In genomic region chr16:2474877-2475412, GRCh38 we compare ENCODE assay signal across 8 cellular contexts. TPM values are rescaled to one million over a fixed set of nuclear protein-coding genes. Genes with fewer than 3 reads are reported as not detected.
A peak's percentile ranks its signal among the peaks of the same experiment; 100 is the strongest.
DNase-seq lines count a peak whose midpoint lies in the region; ATAC-seq and TF ChIP-seq lines count a peak whose summit lies in the region.

Gene TBC1D24, plus strand, starts transcription at chr16:2475127. Its CDS starts 21,022 bp downstream, at chr16:2496149.

- H3K27me3 ChIP-seq in CD4-positive, CD25-positive, alpha-beta regulatory T cell (ENCODE audit: control insufficient read depth, insufficient read depth, low read length) = peaks cover 6% of the 10 kb centered on the region
- peaks cover 59% of the 10 kb centered on the region for H3K27me3 ChIP-seq in HUES64 (ENCODE audit: insufficient read depth, low read length)

- peak within 1 kb of the TSS; percentile 67; the same call in 1 of the 2 replicates for H3K9ac ChIP-seq in HUES64 (ENCODE audit: low read depth, low read length)

- peak within 1 kb of the TSS; percentile 14 for H3K27ac ChIP-seq in CD4-positive, CD25-positive, alpha-beta regulatory T cell (ENCODE audit: insufficient read depth, low read length, poor library complexity, severe bottlenecking)
- H3K27ac ChIP-seq in HUES64 (ENCODE audit: low read depth, low read length) (no peak within 1 kb of the TSS), RWPE1 (peak within 1 kb of the TSS; percentile 85)

- ATAC-seq in CD4-positive, CD25-positive, alpha-beta regulatory T cell (ENCODE audit: low read depth in 2 of 2) = peak; percentile 59 to 60
- ATAC-seq in GM19372 (IDR thresholded peaks at IDR 0.05; ENCODE audit: low read depth, unreplicated experiment) = peak; percentile 49
- peak; percentile 76 to 87 (median 79) for ATAC-seq in natural killer cell
- ATAC-seq in stimulated activated memory B cell treated with anti-CD40 and anti-IgM and Interleukin-4, amounts not matched to agents 10 μg/mL and 1 μg/mL and 100 μg/mL, for 72 hours = peak; percentile 86

- CTCF ChIA-PET in RWPE1 (lab: Yijun Ruan, JAX) = interaction anchor here (4.0 kb wide), 1 partner anchor 26 kb away, joined by 12 read pairs; no protein-coding TSS in a partner anchor

- peaks cover 3% of the 10 kb centered on the region for H3K36me3 Mint-ChIP-seq in CD4-positive, CD25-positive, alpha-beta regulatory T cell
- H3K36me3 Mint-ChIP-seq in natural killer cell = no peaks in the 10 kb centered on the region
- no peaks in the 10 kb centered on the region for H3K36me3 Mint-ChIP-seq in stimulated activated memory B cell treated with anti-CD40 and anti-IgM and Interleukin-4, amounts not matched to agents 10 μg/mL and 1 μg/mL and 100 μg/mL, for 72 hours

- H3K4me1 ChIP-seq in CD4-positive, CD25-positive, alpha-beta regulatory T cell (ENCODE audit: control insufficient read depth, insufficient read depth, low read length, poor library complexity, severe bottlenecking) = peaks cover 46% of the 10 kb centered on the region
- H3K4me1 ChIP-seq in HUES64 (ENCODE audit: insufficient read depth, low read length) = 0 out of 2 replicates have a peak, but pooled peaks cover 3% of the 10 kb centered on the region

- TF ChIP-seq CTCF in RWPE1 (conservative IDR thresholded peaks at IDR 0.05; ENCODE audit: low read depth) (no peak), fibroblast of pulmonary artery (IDR thresholded peaks at IDR 0.05; ENCODE audit: low read length, missing control alignments) (no peak), natural killer cell (IDR thresholded peaks at IDR 0.05) (no peak)

- POLR2A ChIA-PET in RWPE1 (lab: Yijun Ruan, JAX; ENCODE audit: low non-redundant PET) = no interaction called here

- peak within 1 kb of the TSS; percentile 79 to 89 (median 81) for H3K4me3 Mint-ChIP-seq in CD4-positive, CD25-positive, alpha-beta regulatory T cell
- H3K4me3 Mint-ChIP-seq in natural killer cell = peak within 1 kb of the TSS; percentile 86
- peak within 1 kb of the TSS; percentile 83 for H3K4me3 Mint-ChIP-seq in stimulated activated memory B cell treated with anti-CD40 and anti-IgM and Interleukin-4, amounts not matched to agents 10 μg/mL and 1 μg/mL and 100 μg/mL, for 72 hours

- H3K9me3 Mint-ChIP-seq in CD4-positive, CD25-positive, alpha-beta regulatory T cell = no peaks in the 10 kb centered on the region
- no peaks in the 10 kb centered on the region for H3K9me3 Mint-ChIP-seq in natural killer cell
- H3K9me3 Mint-ChIP-seq in stimulated activated memory B cell treated with anti-CD40 and anti-IgM and Interleukin-4, amounts not matched to agents 10 μg/mL and 1 μg/mL and 100 μg/mL, for 72 hours = no peaks in the 10 kb centered on the region

- no peaks in the 10 kb centered on the region for H3K36me3 ChIP-seq in CD4-positive, CD25-positive, alpha-beta regulatory T cell (ENCODE audit: control insufficient read depth, insufficient read depth, low read length)
- no peaks in the 10 kb centered on the region for H3K36me3 ChIP-seq in HUES64 (ENCODE audit: insufficient read depth, low read length)

- DNase-seq in CD4-positive, CD25-positive, alpha-beta regulatory T cell = peak; percentile 65 to 79 (median 71)
- DNase-seq in RWPE1 (ENCODE audit: low spot score) (peak; percentile 97), fibroblast of pulmonary artery (ENCODE audit: low read depth) (peak; percentile 80), natural killer cell (peak; percentile 85)
- DNase-seq in activated effector memory CD4-positive, alpha-beta T cell treated with Interleukin-2 at 50 U/mL for 16 hours = peak; percentile 70

- intact Hi-C loops in natural killer cell (cut with micrococcal nuclease) = no loop called here

- H3K9me3 ChIP-seq in CD4-positive, CD25-positive, alpha-beta regulatory T cell (ENCODE audit: control insufficient read depth in 2 of 2, low read length in 2 of 2) = no peaks in the 10 kb centered on the region
- H3K9me3 ChIP-seq in HUES64 (ENCODE audit: insufficient read depth, low read depth, low read length) = no peaks in the 10 kb centered on the region

- H3K27me3 Mint-ChIP-seq in CD4-positive, CD25-positive, alpha-beta regulatory T cell = peaks cover 18% of the 10 kb centered on the region
- H3K27me3 Mint-ChIP-seq in natural killer cell (ENCODE audit: low read depth in 2 of 2) = peaks cover 6 to 11% of the 10 kb centered on the region in 2 donors
- peaks cover 28% of the 10 kb centered on the region for H3K27me3 Mint-ChIP-seq in stimulated activated memory B cell treated with anti-CD40 and anti-IgM and Interleukin-4, amounts not matched to agents 10 μg/mL and 1 μg/mL and 100 μg/mL, for 72 hours

- peaks cover 0 to 25% (median 8%) of the 10 kb centered on the region in 4 donors for H3K4me1 Mint-ChIP-seq in CD4-positive, CD25-positive, alpha-beta regulatory T cell
- peaks cover 12 to 18% of the 10 kb centered on the region in 2 donors for H3K4me1 Mint-ChIP-seq in natural killer cell
- peaks cover 36% of the 10 kb centered on the region for H3K4me1 Mint-ChIP-seq in stimulated activated memory B cell treated with anti-CD40 and anti-IgM and Interleukin-4, amounts not matched to agents 10 μg/mL and 1 μg/mL and 100 μg/mL, for 72 hours

- WGBS in HUES64 = 1% methylated on average over 77 of the region's 77 CpGs

- no peak within 1 kb of the TSS for H3K4me3 ChIP-seq in CD4-positive, CD25-positive, alpha-beta regulatory T cell (ENCODE audit: low read depth, low read length)
- H3K4me3 ChIP-seq in HUES64 (ENCODE audit: low read length) = peak within 1 kb of the TSS; percentile 77
- peak within 1 kb of the TSS; percentile 72 for H3K4me3 ChIP-seq in fibroblast of pulmonary artery (replicated peaks; ENCODE audit: low read depth, low read length)

- peak within 1 kb of the TSS in 1 of 3 donors; percentile 15 for H3K27ac Mint-ChIP-seq in CD4-positive, CD25-positive, alpha-beta regulatory T cell
- H3K27ac Mint-ChIP-seq in natural killer cell = peak within 1 kb of the TSS; percentile 36 to 61
- H3K27ac Mint-ChIP-seq in stimulated activated memory B cell treated with anti-CD40 and anti-IgM and Interleukin-4, amounts not matched to agents 10 μg/mL and 1 μg/mL and 100 μg/mL, for 72 hours = peak within 1 kb of the TSS; percentile 71

RNA-seq across cellular contexts. Expression of gene TBC1D24, which starts in this region (rescaled TPM):
- total RNA-seq in CD4-positive, CD25-positive, alpha-beta regulatory T cell = 5.8 TPM
- polyA plus RNA-seq in CD4-positive, CD25-positive, alpha-beta regulatory T cell = 1 to 10 TPM in 3 of 4 donors, under 1 TPM in 1; 0.84 to 1.6 (median 1.2) TPM
- polyA plus RNA-seq in HUES64 (2013, experiment 1 of 2) = 4.2 TPM
- 7.0 TPM for polyA plus RNA-seq in HUES64 (2013, experiment 2 of 2)
- 10 to 100 TPM in 2 of 3 donors, 1 to 10 TPM in 1; 7.2 to 13.0 (median 10.9) TPM for total RNA-seq in natural killer cell
